ENCODE assay signal across 8 cellular contexts in genomic region chr19:46350758-46351159, GRCh38. TPM values are rescaled to one million over a fixed set of nuclear protein-coding genes. Genes with fewer than 3 reads are reported as not detected.
A peak's percentile ranks its signal among the peaks of the same experiment; 100 is the strongest.
DNase-seq lines count a peak whose midpoint lies in the region; ATAC-seq and TF ChIP-seq lines count a peak whose summit lies in the region.

No MANE protein-coding gene starts in this region.

- intact Hi-C loops in activated CD4-positive, alpha-beta T cell treated with anti-CD3 and anti-CD28 coated beads, Interleukin-2, amount 10 ng/mL, durations not matched to agents 24 days and 14 days (cut with micrococcal nuclease) = no loop called here

- H3K9me3 Mint-ChIP-seq in activated CD4-positive, alpha-beta T cell treated with anti-CD3 and anti-CD28 coated beads, Interleukin-2, amount 10 ng/mL, durations not matched to agents 24 days and 14 days = no peaks in the 10 kb centered on the region
- H3K9me3 Mint-ChIP-seq in stimulated activated naive CD8-positive, alpha-beta T cell treated with anti-CD3 and anti-CD28 coated beads, Interleukin-15, amount 100 ng/mL, for 72 hours = no peaks in the 10 kb centered on the region

- DNase-seq in HL-60 (ENCODE audit: low read depth in 1 of 2, low spot score in 1 of 2) = peak in 1 of 2 experiments; percentile 75
- DNase-seq in activated CD4-positive, alpha-beta T cell treated with anti-CD3 and anti-CD28 coated beads, Interleukin-2, amount 10 ng/mL, durations not matched to agents 24 days and 14 days = peak; percentile 77
- no peak for DNase-seq in fibroblast of villous mesenchyme (ENCODE audit: low read depth)
- peak in 1 of 2 donors; percentile 46 for DNase-seq in stimulated activated naive CD8-positive, alpha-beta T cell treated with anti-CD3 and anti-CD28 coated beads, Interleukin-15, amount 100 ng/mL, for 72 hours
- no peak for DNase-seq in putamen (ENCODE audit: low spot score)
- no peak for DNase-seq in cerebellum (ENCODE audit: low spot score)
- DNase-seq in NCI-H2029 treated with DMSO at 0.1 percent for 48 hours (lab: John Stamatoyannopoulos, UW) = no peak

- peak overlapping the region; percentile 19; the same call in 1 of the 2 replicates for H3K4me3 ChIP-seq in HL-60 (replicated peaks; ENCODE audit: insufficient read depth, low read length)
- H3K4me3 ChIP-seq in fibroblast of villous mesenchyme (ENCODE audit: low read depth, low read length) = peak overlapping the region; percentile 1

- TF ChIP-seq CTCF in HL-60 (IDR thresholded peaks at IDR 0.05; ENCODE audit: insufficient read depth, low read length) (no peak), fibroblast of villous mesenchyme (IDR thresholded peaks at IDR 0.05; ENCODE audit: insufficient read depth, low read depth, low read length) (no peak)

- H3K27me3 Mint-ChIP-seq in activated CD4-positive, alpha-beta T cell treated with anti-CD3 and anti-CD28 coated beads, Interleukin-2, amount 10 ng/mL, durations not matched to agents 24 days and 14 days = no peaks in the 10 kb centered on the region
- H3K27me3 Mint-ChIP-seq in stimulated activated naive CD8-positive, alpha-beta T cell treated with anti-CD3 and anti-CD28 coated beads, Interleukin-15, amount 100 ng/mL, for 72 hours = no peaks in the 10 kb centered on the region

- peaks cover 57% of the 10 kb centered on the region for H3K4me1 Mint-ChIP-seq in activated CD4-positive, alpha-beta T cell treated with anti-CD3 and anti-CD28 coated beads, Interleukin-2, amount 10 ng/mL, durations not matched to agents 24 days and 14 days
- peaks cover 68% of the 10 kb centered on the region for H3K4me1 Mint-ChIP-seq in stimulated activated naive CD8-positive, alpha-beta T cell treated with anti-CD3 and anti-CD28 coated beads, Interleukin-15, amount 100 ng/mL, for 72 hours

- ATAC-seq in stimulated activated naive CD8-positive, alpha-beta T cell treated with anti-CD3 and anti-CD28 coated beads, Interleukin-15, amount 100 ng/mL, for 72 hours = peak; percentile 44
- ATAC-seq in GM19463 (IDR thresholded peaks at IDR 0.05; ENCODE audit: unreplicated experiment) = no peak

- peak overlapping the region; percentile 85 for H3K27ac ChIP-seq in HL-60 (replicated peaks)

- H3K27me3 ChIP-seq in HL-60 (ENCODE audit: insufficient read depth, poor library complexity, severe bottlenecking) = no peaks in the 10 kb centered on the region

- peak overlapping the region; percentile 98 for H3K27ac Mint-ChIP-seq in activated CD4-positive, alpha-beta T cell treated with anti-CD3 and anti-CD28 coated beads, Interleukin-2, amount 10 ng/mL, durations not matched to agents 24 days and 14 days
- H3K27ac Mint-ChIP-seq in stimulated activated naive CD8-positive, alpha-beta T cell treated with anti-CD3 and anti-CD28 coated beads, Interleukin-15, amount 100 ng/mL, for 72 hours = peak overlapping the region; percentile 97 to 98

- H3K4me3 Mint-ChIP-seq in activated CD4-positive, alpha-beta T cell treated with anti-CD3 and anti-CD28 coated beads, Interleukin-2, amount 10 ng/mL, durations not matched to agents 24 days and 14 days = peak overlapping the region; percentile 93
- peak overlapping the region; percentile 90 to 91 for H3K4me3 Mint-ChIP-seq in stimulated activated naive CD8-positive, alpha-beta T cell treated with anti-CD3 and anti-CD28 coated beads, Interleukin-15, amount 100 ng/mL, for 72 hours

- H3K36me3 Mint-ChIP-seq in activated CD4-positive, alpha-beta T cell treated with anti-CD3 and anti-CD28 coated beads, Interleukin-2, amount 10 ng/mL, durations not matched to agents 24 days and 14 days (ENCODE audit: low read depth) = peaks cover 54% of the 10 kb centered on the region

RNA-seq across cellular contexts. Expression of gene PPP5C, which starts 3.9 kb away (rescaled TPM):
- total RNA-seq in activated CD4-positive, alpha-beta T cell treated with anti-CD3 and anti-CD28 coated beads, Interleukin-2, amount 10 ng/mL, durations not matched to agents 24 days and 14 days = 160 and 169 TPM in 2 replicates
- total RNA-seq in fibroblast of villous mesenchyme (44.9 and 48.3 TPM in 2 replicates), cerebellum (49.1 TPM)

RNA-seq across cellular contexts. Expression of gene HIF3A, which starts 53.9 kb away (rescaled TPM):
- not detected in 2 replicates for total RNA-seq in activated CD4-positive, alpha-beta T cell treated with anti-CD3 and anti-CD28 coated beads, Interleukin-2, amount 10 ng/mL, durations not matched to agents 24 days and 14 days
- total RNA-seq in fibroblast of villous mesenchyme = 0.43 and 0.64 TPM in 2 replicates
- 19.9 TPM for total RNA-seq in cerebellum

Comparison
In these comparisons a context has a peak if more than half of its experiments do, and no peak if none do; other contexts are left out.
1. RNA of gene HIF3A, which starts 53.9 kb away (total RNA-seq): 19.9 TPM in cerebellum (single experiment); 0.43 to 0.64 TPM in fibroblast of villous mesenchyme and not detected in activated CD4-positive, alpha-beta T cell treated with anti-CD3 and anti-CD28 coated beads, Interleukin-2, amount 10 ng/mL, durations not matched to agents 24 days and 14 days; every median in the first group is over 10 times any median in the second.